ENCODE assay signal across 16 cellular contexts in genomic region chr19:33403221-33403972, GRCh38. TPM values are rescaled to one million over a fixed set of nuclear protein-coding genes. Genes with fewer than 3 reads are reported as not detected.
A peak's percentile ranks its signal among the peaks of the same experiment; 100 is the strongest.
DNase-seq lines count a peak whose midpoint lies in the region; ATAC-seq, FAIRE-seq and TF ChIP-seq lines count a peak whose summit lies in the region.
"Had no signal": no experiment of that assay in that cellular context is flagged by ENCODE, and none has a peak within 500 bp of the region (broad histone marks: within the 10 kb centered on the region; RNA-seq: fewer than 3 reads in every experiment).

No MANE protein-coding gene starts in this region.

- no peaks in the 10 kb centered on the region for H3K27me3 ChIP-seq in heart right ventricle
- H3K27me3 ChIP-seq: heart left ventricle, tibial nerve had no signal

- ATAC-seq in Right ventricle myocardium superior (ENCODE audit: poor library complexity) (no peak), heart right ventricle (no peak)
- ATAC-seq: activated T-cell treated with anti-CD3 and anti-CD28 coated beads, Interleukin-2, amount 50 U/mL, for 4 hours; heart left ventricle; T-cell had no signal

- no peak overlapping the region for H3K4me3 ChIP-seq in heart right ventricle
- H3K4me3 ChIP-seq in kidney (ENCODE audit: low read length in 2 of 2): no peak overlapping the region
- H3K4me3 ChIP-seq: A549, heart left ventricle, tibial nerve had no signal

- no peak for TF ChIP-seq CTCF in heart right ventricle (IDR thresholded peaks at IDR 0.05)
- no peak for TF ChIP-seq CTCF in kidney (IDR thresholded peaks at IDR 0.05; ENCODE audit: borderline replicate concordance, extremely low read depth, insufficient read depth)

- intact Hi-C loops in Right ventricle myocardium superior (cut with DNase I) (no loop called here), heart right ventricle (cut with DNase I) (loop anchor here in 6 of 10 donors (5.0 to 10.0 kb wide), 3 partner anchors 41 to 259 kb away; partner anchors contain the start of gene CEBPA (in 4 of the 6)), kidney (cut with DNase I) (no loop called here), posterior vena cava (cut with DNase I) (loop anchor here in 1 of 2 donors (2.0 kb wide), 1 partner anchor 165 kb away; no protein-coding TSS in a partner anchor), head of caudate nucleus (cut with DNase I) (no loop called here)

- H3K36me3 ChIP-seq in heart right ventricle: peaks cover 0 to 3% (median 0%) of the 10 kb centered on the region in 9 donors
- peaks cover 0 to 2% of the 10 kb centered on the region in 2 donors for H3K36me3 ChIP-seq in kidney (ENCODE audit: control insufficient read depth in 1 of 2, insufficient read depth in 2 of 2, low read length in 2 of 2)
- H3K36me3 ChIP-seq: heart left ventricle had no signal

- DNase-seq in Right ventricle myocardium superior (peak; percentile 29), heart right ventricle (no peak), kidney (peak; percentile 48), posterior vena cava (ENCODE audit: low spot score) (peak; percentile 59), head of caudate nucleus (no peak), occipital lobe (lab: John Stamatoyannopoulos, UW) (no peak), NCI-H1436 treated with DMSO at 0.1 percent for 48 hours (lab: John Stamatoyannopoulos, UW) (no peak)
- no peak for DNase-seq in stimulated activated CD4-positive, alpha-beta T cell treated with anti-CD3 and anti-CD28 coated beads, Interleukin-12 subunit alpha, Interleukin-12 subunit beta, amount 100 ng/mL, for 4 hours
- DNase-seq: activated CD4-positive, alpha-beta memory T cell treated with anti-CD3 and anti-CD28 coated beads for 36 hours; activated T-cell treated with anti-CD3 and anti-CD28 coated beads, Interleukin-2, amount 50 U/mL, for 4 hours; NCI-H1417 had no signal

- 82 to 88% methylated on average over 18 of the region's 18 CpGs for WGBS in heart right ventricle, 2 donors

- no peaks in the 10 kb centered on the region for H3K9me3 ChIP-seq in heart right ventricle
- no peaks in the 10 kb centered on the region for H3K9me3 ChIP-seq in kidney (ENCODE audit: control insufficient read depth in 1 of 2, low read length in 2 of 2)
- H3K9me3 ChIP-seq: A549, heart left ventricle, tibial nerve had no signal

- H3K4me1 ChIP-seq in heart right ventricle: peaks cover 0 to 21% (median 0%) of the 10 kb centered on the region in 9 donors
- H3K4me1 ChIP-seq in kidney (ENCODE audit: control insufficient read depth in 1 of 2, insufficient read depth in 1 of 2, low read depth in 1 of 2, low read length in 2 of 2): peaks cover 3 to 17% of the 10 kb centered on the region in 2 donors

- no peak overlapping the region for H3K9ac ChIP-seq in kidney (ENCODE audit: low read length in 2 of 2)

- no peak overlapping the region for H3K27ac ChIP-seq in heart right ventricle
- no peak overlapping the region for H3K27ac ChIP-seq in kidney (ENCODE audit: low read depth in 2 of 2, low read length in 2 of 2)
- H3K27ac ChIP-seq: A549, heart left ventricle, tibial nerve had no signal

- FAIRE-seq in kidney (lab: Jason Lieb, UNC): no peak
- FAIRE-seq: RCC 7860 had no signal

RNA-seq across cellular contexts. Expression of gene CEBPG, which starts 29.9 kb away (rescaled TPM):
- total RNA-seq in Right ventricle myocardium superior (16.1 TPM), heart right ventricle (10 to 100 TPM; 10.4 to 19.4 (median 13.4) TPM), kidney (22.4 TPM), posterior vena cava (10 to 100 TPM; 29.1 to 41.3 TPM), occipital lobe (57.2 TPM)
- polyA plus RNA-seq in heart right ventricle (10 to 100 TPM; 15.0 to 22.2 TPM), kidney (ENCODE audit: insufficient read depth, low read depth, low replicate concordance) (13.0 TPM)

Comparison
In these comparisons a context has a peak if more than half of its experiments do, and no peak if none do; other contexts are left out.
1. DNase-seq: peak in Right ventricle myocardium superior (single experiment), kidney (single experiment) and posterior vena cava (single experiment); none in heart right ventricle (0 of 2), head of caudate nucleus (0 of 42), occipital lobe (single experiment), NCI-H1436 treated with DMSO at 0.1 percent for 48 hours (single experiment) and stimulated activated CD4-positive, alpha-beta T cell treated with anti-CD3 and anti-CD28 coated beads, Interleukin-12 subunit alpha, Interleukin-12 subunit beta, amount 100 ng/mL, for 4 hours (single experiment).
2. intact Hi-C loops: an anchor here in heart right ventricle (5.0 to 10.0 kb wide); none called in Right ventricle myocardium superior, kidney and head of caudate nucleus.